In the genomic region with DNA sequence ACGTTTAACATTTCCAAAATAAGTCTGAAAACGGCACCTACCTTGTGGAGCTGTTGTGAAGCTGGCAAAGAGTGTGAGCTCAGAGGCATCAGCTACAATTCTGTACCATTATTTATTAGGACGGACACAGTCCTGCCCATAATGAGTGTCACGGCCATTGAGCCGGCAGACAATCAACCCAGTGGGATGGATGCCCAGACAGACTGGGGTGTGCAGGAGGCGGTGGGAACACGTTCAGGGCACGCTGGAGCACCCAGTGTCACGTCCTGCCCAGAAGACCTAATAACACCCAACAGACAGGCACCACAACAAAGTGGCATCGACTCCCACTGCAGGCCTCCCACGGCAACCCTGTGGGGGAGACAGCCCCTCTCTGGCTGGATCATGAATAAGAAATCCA, we compare ENCODE assay signal across 25 cellular contexts. TPM values are rescaled to one million over a fixed set of nuclear protein-coding genes. Genes with fewer than 3 reads are reported as not detected.
A peak's percentile ranks its signal among the peaks of the same experiment; 100 is the strongest.
DNase-seq lines count a peak whose midpoint lies in the region; ATAC-seq and TF ChIP-seq lines count a peak whose summit lies in the region.
"Had no signal": no experiment of that assay in that cellular context is flagged by ENCODE, and none has a peak within 500 bp of the region (broad histone marks: within the 10 kb centered on the region; RNA-seq: fewer than 3 reads in every experiment).

No MANE protein-coding gene starts in this region.

- H3K4me3 ChIP-seq in left ventricle myocardium inferior: no peak overlapping the region
- H3K4me3 ChIP-seq: A549, MG63, tibial nerve had no signal

- intact Hi-C loops in left ventricle myocardium inferior (cut with micrococcal nuclease) (no loop called here), natural killer cell (cut with micrococcal nuclease) (no loop called here)

- H4K20me1 ChIP-seq in H9 (ENCODE audit: control insufficient read depth, insufficient read depth, insufficient read length): peaks cover 3% of the 10 kb centered on the region

- H3K9me3 Mint-ChIP-seq in H9: no peaks in the 10 kb centered on the region; a peak in 1 of 5 replicates
- H3K9me3 Mint-ChIP-seq in natural killer cell: no peaks in the 10 kb centered on the region
- H3K9me3 Mint-ChIP-seq in activated naive CD4-positive, alpha-beta T cell treated with anti-CD3 and anti-CD28 coated beads, Interleukin-2, amount 10 ng/mL, durations not matched to agents 7 days and 5 days: no peaks in the 10 kb centered on the region
- H3K9me3 Mint-ChIP-seq: activated T-cell treated with anti-CD3 and anti-CD28 coated beads, Interleukin-2, amount 50 U/mL, for 72 hours; CD4-positive, CD25-positive, alpha-beta regulatory T cell; central memory CD8-positive, alpha-beta T cell; endodermal cell; HFFc6 had no signal

- no peak for ATAC-seq in natural killer cell
- ATAC-seq: A549; activated T-cell treated with anti-CD3 and anti-CD28 coated beads, Interleukin-2, amount 50 U/mL, for 72 hours had no signal

- no peak overlapping the region for H2BK15ac ChIP-seq in H9 (ENCODE audit: low read depth, low read length)

- WGBS in H9 (ENCODE audit: extremely low coverage, insufficient read length, low lambda C conversion rate): no CpG with 5 or more reads among the region's 11 CpGs

- no peak overlapping the region for H2AFZ ChIP-seq in H9 (ENCODE audit: low read length)

- no peaks in the 10 kb centered on the region for H3K9me3 ChIP-seq in H9 (ENCODE audit: control insufficient read depth, low read depth, low read length)
- no peaks in the 10 kb centered on the region for H3K9me3 ChIP-seq in left ventricle myocardium inferior (replicated peaks)
- H3K9me3 ChIP-seq: A549, MG63, tibial nerve had no signal

- H3K36me3 ChIP-seq in left ventricle myocardium inferior: no peaks in the 10 kb centered on the region
- H3K36me3 ChIP-seq: MG63, tibial nerve had no signal

- H2BK20ac ChIP-seq in H9 (ENCODE audit: low read depth, low read length, poor library complexity, severe bottlenecking): no peak overlapping the region

- H3K27ac Mint-ChIP-seq in H9 (peak overlapping the region in 2 of 3 experiments; percentile 49 to 66; a peak in 2 of 7 replicates), natural killer cell (peak overlapping the region; percentile 81 to 87)
- H3K27ac Mint-ChIP-seq in activated naive CD4-positive, alpha-beta T cell treated with anti-CD3 and anti-CD28 coated beads, Interleukin-2, amount 10 ng/mL, durations not matched to agents 7 days and 5 days: no peak overlapping the region
- H3K27ac Mint-ChIP-seq: activated T-cell treated with anti-CD3 and anti-CD28 coated beads, Interleukin-2, amount 50 U/mL, for 72 hours; CD4-positive, CD25-positive, alpha-beta regulatory T cell; progenitor cell of endocrine pancreas had no signal

- no peak overlapping the region for H3K14ac ChIP-seq in H9 (ENCODE audit: insufficient read depth, low read length)

- CTCF ChIA-PET in activated naive CD4-positive, alpha-beta T cell treated with anti-CD3 and anti-CD28 coated beads, Interleukin-2, amount 10 ng/mL, durations not matched to agents 7 days and 5 days (lab: Charles Lee): interaction anchor here (0.7 kb wide), 1 partner anchor 70 kb away, joined by 3 read pairs; no protein-coding TSS in a partner anchor

- H2AK5ac ChIP-seq in H9 (ENCODE audit: insufficient read length, low read length): no peak overlapping the region

- H3K4me1 Mint-ChIP-seq in H9 (peaks cover 81 to 82% of the 10 kb centered on the region in 2 experiments), natural killer cell (peaks cover 70 to 80% of the 10 kb centered on the region in 2 donors)
- peaks cover 17% of the 10 kb centered on the region for H3K4me1 Mint-ChIP-seq in activated naive CD4-positive, alpha-beta T cell treated with anti-CD3 and anti-CD28 coated beads, Interleukin-2, amount 10 ng/mL, durations not matched to agents 7 days and 5 days

- peaks cover 40% of the 10 kb centered on the region; the same call in 1 of the 2 replicates for H3K79me2 ChIP-seq in H9 (ENCODE audit: insufficient read depth, low read length)

- H3K4me1 ChIP-seq in H9 (ENCODE audit: insufficient read depth, low read length): peaks cover 26% of the 10 kb centered on the region
- H3K4me1 ChIP-seq in left ventricle myocardium inferior: peaks cover 84% of the 10 kb centered on the region

- H3K36me3 Mint-ChIP-seq in H9 (ENCODE audit: insufficient read depth in 1 of 3, low read depth in 3 of 3) (peaks cover 0 to 7% (median 4%) of the 10 kb centered on the region in 3 experiments; a peak in 3 of 7 replicates), natural killer cell (no peaks in the 10 kb centered on the region)
- peaks cover 2% of the 10 kb centered on the region for H3K36me3 Mint-ChIP-seq in activated naive CD4-positive, alpha-beta T cell treated with anti-CD3 and anti-CD28 coated beads, Interleukin-2, amount 10 ng/mL, durations not matched to agents 7 days and 5 days

- H3K4ac ChIP-seq in H9 (ENCODE audit: low read depth, low read length): no peak overlapping the region

- peak overlapping the region; percentile 1 for H3K18ac ChIP-seq in H9 (ENCODE audit: insufficient read length, low read depth, low read length)

- H3K23ac ChIP-seq in H9 (ENCODE audit: insufficient read length, low read depth, low read length): no peak overlapping the region

- H3K27me3 ChIP-seq in H9 (ENCODE audit: insufficient read depth, low read length) (no peaks in the 10 kb centered on the region), left ventricle myocardium inferior (ENCODE audit: low read depth) (no peaks in the 10 kb centered on the region)
- H3K27me3 ChIP-seq: MG63, tibial nerve had no signal

- H2BK120ac ChIP-seq in H9 (ENCODE audit: low read depth, low read length, poor library complexity, severe bottlenecking): no peak overlapping the region

- no peak overlapping the region for H4K5ac ChIP-seq in H9 (ENCODE audit: insufficient read length, low read depth, low read length)

- H3K4me3 Mint-ChIP-seq in H9 (peak overlapping the region in 1 of 2 experiments; percentile 32; a peak in 1 of 5 replicates), natural killer cell (no peak overlapping the region)
- H3K4me3 Mint-ChIP-seq in activated naive CD4-positive, alpha-beta T cell treated with anti-CD3 and anti-CD28 coated beads, Interleukin-2, amount 10 ng/mL, durations not matched to agents 7 days and 5 days: no peak overlapping the region
- H3K4me3 Mint-ChIP-seq: activated T-cell treated with anti-CD3 and anti-CD28 coated beads, Interleukin-2, amount 50 U/mL, for 72 hours; CD4-positive, CD25-positive, alpha-beta regulatory T cell; central memory CD8-positive, alpha-beta T cell; endodermal cell; HFFc6 had no signal

- H3K27me3 Mint-ChIP-seq in H9 (ENCODE audit: low read depth): no peaks in the 10 kb centered on the region
- H3K27me3 Mint-ChIP-seq in natural killer cell (ENCODE audit: low read depth in 2 of 2): no peaks in the 10 kb centered on the region
- no peaks in the 10 kb centered on the region for H3K27me3 Mint-ChIP-seq in activated naive CD4-positive, alpha-beta T cell treated with anti-CD3 and anti-CD28 coated beads, Interleukin-2, amount 10 ng/mL, durations not matched to agents 7 days and 5 days
- H3K27me3 Mint-ChIP-seq: CD4-positive, CD25-positive, alpha-beta regulatory T cell; central memory CD8-positive, alpha-beta T cell; progenitor cell of endocrine pancreas had no signal

- H3T11ph ChIP-seq in H9 (ENCODE audit: low read length): no peak overlapping the region

- no peak overlapping the region for H4K91ac ChIP-seq in H9 (ENCODE audit: insufficient read length, low read depth, low read length)

- peaks cover 10% of the 10 kb centered on the region for H3K79me1 ChIP-seq in H9 (ENCODE audit: insufficient read depth, low read depth, low read length, poor library complexity, severe bottlenecking)

- no peak overlapping the region for H3K56ac ChIP-seq in H9 (ENCODE audit: insufficient read length, low read depth, low read length)

- TF ChIP-seq CTCF in H9 (conservative IDR thresholded peaks at IDR 0.05) (no peak), left ventricle myocardium inferior (IDR thresholded peaks at IDR 0.05; ENCODE audit: borderline replicate concordance) (no peak), natural killer cell (IDR thresholded peaks at IDR 0.05) (no peak)

- peak overlapping the region; percentile 58 for H3K27ac ChIP-seq in H9 (ENCODE audit: insufficient read length, low read depth, low read length)
- peak overlapping the region; percentile 73 for H3K27ac ChIP-seq in left ventricle myocardium inferior (replicated peaks)
- H3K27ac ChIP-seq: A549, tibial nerve had no signal

- H2BK12ac ChIP-seq in H9 (ENCODE audit: insufficient read length, low read depth, low read length): no peak overlapping the region

- peak overlapping the region; percentile 10 for H3K4me2 ChIP-seq in H9 (ENCODE audit: insufficient read depth, insufficient read length, low read length)
- H3K4me2 ChIP-seq: A549 had no signal

- no peaks in the 10 kb centered on the region for H3K23me2 ChIP-seq in H9 (ENCODE audit: insufficient read length, low read depth, low read length, poor library complexity, severe bottlenecking)

- H2BK5ac ChIP-seq in H9 (ENCODE audit: insufficient read length, low read length): no peak overlapping the region

- DNase-seq in H9 (no peak), NCI-H526 treated with DMSO at 0.1 percent for 48 hours (lab: John Stamatoyannopoulos, UW) (peak; percentile 45), left ventricle myocardium inferior (peak; percentile 57), natural killer cell (no peak), HK-2 (ENCODE audit: unreplicated experiment) (no peak), mesenteric fat pad (ENCODE audit: low spot score) (no peak)
- DNase-seq in stimulated activated CD4-positive, alpha-beta T cell treated with anti-CD3 and anti-CD28 coated beads, Interleukin-15, amount 100 ng/mL, for 24 hours: no peak
- no peak for DNase-seq in activated naive CD4-positive, alpha-beta T cell treated with anti-CD3 and anti-CD28 coated beads, Interleukin-2, amount 10 ng/mL, durations not matched to agents 7 days and 5 days
- DNase-seq: activated CD4-positive, CD25-positive, alpha-beta regulatory T cell; activated T-cell treated with anti-CD3 and anti-CD28 coated beads, Interleukin-2, amount 50 U/mL, for 72 hours; CD4-positive, CD25-positive, alpha-beta regulatory T cell; DMS79 treated with DMSO at 0.1 percent for 48 hours; HFFc6; KBM-7; MG63; NCI-H2029 treated with DMSO at 0.1 percent for 48 hours; NCI-H2227 treated with DMSO at 0.1 percent for 48 hours; NCI-H69; stimulated activated CD4-positive, alpha-beta T cell treated with anti-CD3 and anti-CD28 coated beads, Interleukin-4, amount 100 ng/mL, for 4 hours; SW 1271 had no signal

- H4K8ac ChIP-seq in H9 (replicated peaks; ENCODE audit: insufficient read length, low read depth, low read length): no peak overlapping the region

- H3K9ac ChIP-seq in H9 (ENCODE audit: extremely low read depth, insufficient read length, low read length): no peak overlapping the region

RNA-seq across cellular contexts. Expression of a gene that starts 34.5 kb away (rescaled TPM):
- total RNA-seq in H9 (2021) (50.1 and 52.2 TPM in 2 replicates), left ventricle myocardium inferior (28.5 TPM), natural killer cell (100 to 1,000 TPM; 145 to 206 (median 155) TPM), mesenteric fat pad (58.7 TPM)

RNA-seq across cellular contexts. Expression of a gene that starts 43.2 kb away (rescaled TPM):
- total RNA-seq in H9 (2021): 36.4 and 37.7 TPM in 2 replicates
- 25.7 TPM for total RNA-seq in left ventricle myocardium inferior
- total RNA-seq in natural killer cell: 100 to 1,000 TPM; 108 to 131 (median 124) TPM
- 30.5 TPM for total RNA-seq in mesenteric fat pad

Comparison
In these comparisons a context has a peak if more than half of its experiments do, and no peak if none do; other contexts are left out.
1. DNase-seq: peak in NCI-H526 treated with DMSO at 0.1 percent for 48 hours (single experiment) and left ventricle myocardium inferior (single experiment); none in H9 (single experiment), natural killer cell (single experiment), stimulated activated CD4-positive, alpha-beta T cell treated with anti-CD3 and anti-CD28 coated beads, Interleukin-15, amount 100 ng/mL, for 24 hours (single experiment), HK-2 (single experiment), activated naive CD4-positive, alpha-beta T cell treated with anti-CD3 and anti-CD28 coated beads, Interleukin-2, amount 10 ng/mL, durations not matched to agents 7 days and 5 days (single experiment) and mesenteric fat pad (single experiment).